8 cellular contexts compared by ENCODE assay signal in genomic region chr12:47079894-47080724, GRCh38. TPM values are rescaled to one million over a fixed set of nuclear protein-coding genes. Genes with fewer than 3 reads are reported as not detected.
DNase-seq lines count a peak whose midpoint lies in the region; ATAC-seq, FAIRE-seq and TF ChIP-seq lines count a peak whose summit lies in the region.

TSS of gene AMIGO2 (minus strand) at chr12:47079959. CDS start at chr12:47079002, 957 bp downstream.

- peak within 1 kb of the TSS; percentile 89 for H3K4me2 ChIP-seq in A549

- H3K36me3 ChIP-seq in right lobe of liver: no peaks in the 10 kb centered on the region

- TF ChIP-seq EP300 in A549 (IDR thresholded peaks at IDR 0.05) (0 out of 5 replicates have a peak, but pooled peaks have one; percentile 4 to 5), Ishikawa (IDR thresholded peaks at IDR 0.05; ENCODE audit: borderline replicate concordance) (peak; percentile 37)

- H3K9me3 ChIP-seq in A549 (no peaks in the 10 kb centered on the region), right lobe of liver (no peaks in the 10 kb centered on the region)

- peak; percentile 57 for TF ChIP-seq POLR2A in A549 (IDR thresholded peaks at IDR 0.05; ENCODE audit: low read length)
- TF ChIP-seq POLR2A in right lobe of liver (IDR thresholded peaks at IDR 0.05): no peak

- WGBS in A549 (ENCODE audit: missing lambda C conversion rate): under 1% methylated on average over 38 of the region's 59 CpGs
- 11% methylated on average over 22 of the region's 59 CpGs for WGBS in right lobe of liver (ENCODE audit: insufficient coverage, low coverage, low lambda C conversion rate, missing lambda C conversion rate)

- peak; percentile 78 to 95 for DNase-seq in A549 (ENCODE audit: low read depth in 1 of 2, low spot score in 1 of 2)
- DNase-seq in activated CD4-positive, CD25-positive, alpha-beta regulatory T cell treated with anti-CD3 and anti-CD28 coated beads, Interleukin-2, amount 50 U/mL, for 72 hours: peak; percentile 51
- DNase-seq in dorsolateral prefrontal cortex: peak in 2 of 10 donors; percentile 28 to 47
- peak; percentile 63 to 68 (median 64) for DNase-seq in right lobe of liver
- peak in 2 of 3 experiments; percentile 25 to 36 for DNase-seq in stimulated activated CD4-positive, alpha-beta T cell treated with anti-CD3 and anti-CD28 coated beads, TNF-alpha, amount 100 ng/mL, for 24 hours (ENCODE audit: low read depth in 3 of 3)
- no peak for DNase-seq in MV-4-11 (lab: John Stamatoyannopoulos, UW)

- H3K4me1 ChIP-seq in A549 (peaks cover 42% of the 10 kb centered on the region), right lobe of liver (peaks cover 0 to 5% (median 2%) of the 10 kb centered on the region in 4 donors)

- no peak for FAIRE-seq in A549 (lab: Jason Lieb, UNC)

- H3K27ac ChIP-seq in A549 (peak within 1 kb of the TSS; percentile 97 to 100), dorsolateral prefrontal cortex (peak within 1 kb of the TSS in 52 of 59 donors; percentile 14 to 87 (median 70)), right lobe of liver (peak within 1 kb of the TSS; percentile 69 to 79 (median 77))

- peaks cover 0 to 15% (median 0%) of the 10 kb centered on the region in 45 donors for H3K27me3 ChIP-seq in dorsolateral prefrontal cortex
- H3K27me3 ChIP-seq in right lobe of liver: no peaks in the 10 kb centered on the region

- TF ChIP-seq CTCF in A549 (IDR thresholded peaks at IDR 0.05) (no peak), dorsolateral prefrontal cortex (IDR thresholded peaks at IDR 0.05 in 54 of 56, conservative IDR thresholded peaks at IDR 0.05 in 2 of 56; ENCODE audit: low read depth in 1 of 56, partially characterized antibody in 56 of 56) (no peak), right lobe of liver (IDR thresholded peaks at IDR 0.05) (no peak)

- intact Hi-C loops in dorsolateral prefrontal cortex (cut with DNase I): loop anchor here in 1 of 2 donors (5.0 kb wide), 1 partner anchor 332 kb away; no protein-coding TSS in a partner anchor
- intact Hi-C loops in right lobe of liver (cut with DNase I): no loop called here

- H3K4me3 ChIP-seq in A549 (peak within 1 kb of the TSS; percentile 74), dorsolateral prefrontal cortex (peak within 1 kb of the TSS; percentile 47 to 84 (median 66)), right lobe of liver (peak within 1 kb of the TSS; percentile 51 to 68 (median 54))

- POLR2A ChIA-PET in A549 (lab: Yijun Ruan, JAX): interaction anchor here (0.6 to 11.0 kb wide), 21 partner anchors 8 to 811 kb away, joined by 3 to 156 read pairs (median 5); partner anchors contain the start of genes RPAP3 and SLC38A1

- ATAC-seq in A549: peak; percentile 68 to 76
- ATAC-seq in GM19035 (IDR thresholded peaks at IDR 0.05; ENCODE audit: unreplicated experiment): peak; percentile 26
- ATAC-seq in right lobe of liver: peak; percentile 54 to 72 (median 62)

- CTCF ChIA-PET in A549 (lab: Yijun Ruan, JAX): interaction anchor here (0.8 to 3.9 kb wide), 19 partner anchors 8 to 606 kb away, joined by 3 to 25 read pairs (median 4); no protein-coding TSS in a partner anchor

- 0 out of 5 replicates have a peak, but pooled peaks of 1 of the 2 experiments have one; percentile 4 for TF ChIP-seq RAD21 in A549 (conservative IDR thresholded peaks at IDR 0.05 in 1 of 2, IDR thresholded peaks at IDR 0.05 in 1 of 2)
- TF ChIP-seq RAD21 in Ishikawa (IDR thresholded peaks at IDR 0.05; ENCODE audit: low read depth): no peak

TF ChIP-seq in A549, 52 proteins besides CTCF, POLR2A, EP300 and RAD21 (continues in another document):
- TF ChIP-seq MAFK (IDR thresholded peaks at IDR 0.05; ENCODE audit: partially characterized antibody): no peak
- TF ChIP-seq FOXS1 (CRISPR knock-in tag; IDR thresholded peaks at IDR 0.05): no peak
- no peak for TF ChIP-seq PHF8 (IDR thresholded peaks at IDR 0.05; ENCODE audit: borderline replicate concordance, low read depth)
- no peak; the same call in 1 of the 2 replicates for TF ChIP-seq EHF (CRISPR knock-in tag; IDR thresholded peaks at IDR 0.05)
- TF ChIP-seq POLR2AphosphoS2 (conservative IDR thresholded peaks at IDR 0.05; ENCODE audit: low read length): no peak
- no peak for TF ChIP-seq RFX5 (IDR thresholded peaks at IDR 0.05)
- TF ChIP-seq RCOR1 (IDR thresholded peaks at IDR 0.05; ENCODE audit: low read depth, low read length): no peak
- TF ChIP-seq TFCP2L1 (CRISPR knock-in tag; IDR thresholded peaks at IDR 0.05): peak; percentile 59
- no peak for TF ChIP-seq ELK1 (IDR thresholded peaks at IDR 0.05; ENCODE audit: low read depth, low read length)
- TF ChIP-seq HOXB5 (CRISPR knock-in tag; IDR thresholded peaks at IDR 0.05): no peak
- peak; percentile 77 for TF ChIP-seq FOSB (CRISPR knock-in tag; IDR thresholded peaks at IDR 0.05)
- 0 out of 2 replicates have a peak, but pooled peaks have one; percentile 50 for TF ChIP-seq MAZ (IDR thresholded peaks at IDR 0.05; ENCODE audit: borderline replicate concordance, low read depth, low read length)
- no peak for TF ChIP-seq NPAS2 (CRISPR knock-in tag; IDR thresholded peaks at IDR 0.05; ENCODE audit: borderline replicate concordance)
- TF ChIP-seq ZNF302 (CRISPR knock-in tag; IDR thresholded peaks at IDR 0.05): no peak
- peak; percentile 53; the same call in 1 of the 2 replicates for TF ChIP-seq HOXB13 (CRISPR knock-in tag; IDR thresholded peaks at IDR 0.05; ENCODE audit: low read depth)
- TF ChIP-seq ESRRA (IDR thresholded peaks at IDR 0.05; ENCODE audit: borderline replicate concordance, low read length): no peak
- no peak; the same call in 1 of the 3 replicates for TF ChIP-seq SMC3 (IDR thresholded peaks at IDR 0.05)
- TF ChIP-seq EHMT2 (IDR thresholded peaks at IDR 0.05; ENCODE audit: low read depth): no peak

TF ChIP-seq in Ishikawa, 13 proteins besides CTCF, POLR2A, EP300 and RAD21:
- TF ChIP-seq TAF1 (IDR thresholded peaks at IDR 0.05; ENCODE audit: low read depth) (peak; percentile 34; the same call in 1 of the 2 replicates), YY1 (IDR thresholded peaks at IDR 0.05; ENCODE audit: low read depth) (no peak), EGR1 (IDR thresholded peaks at IDR 0.05) (0 out of 2 replicates have a peak, but pooled peaks have one; percentile 19), ZBTB7A (IDR thresholded peaks at IDR 0.05; ENCODE audit: low read depth) (peak; percentile 98)

RNA-seq across cellular contexts. Expression of gene AMIGO2, which starts in this region (rescaled TPM):
- polyA plus RNA-seq in A549 (2011; rRNA removed) (636 and 690 TPM in 2 replicates), A549 (2017; fragmentation: RNase III; extraction: RNeasy Plus Mini Kit Qiagen cat#74134 plus additional on column Dnase treatment) (196 to 288 TPM (median 273 TPM) in 3 replicates)
- polyA plus RNA-seq in A549 (2012; cell fraction: cytosol; rRNA removed): 131 and 181 TPM in 2 replicates
- polyA plus RNA-seq in A549 (2012; cell fraction: nucleus; rRNA removed): 104 and 164 TPM in 2 replicates
- polyA minus RNA-seq in A549 (2011; rRNA and poly(A)+ RNA removed): 293 and 311 TPM in 2 replicates
- total RNA-seq in dorsolateral prefrontal cortex (10 to 100 TPM in 5 of 120 experiments, 1 to 10 TPM in 115; 1.2 to 16.6 (median 4.1) TPM), right lobe of liver (1 to 10 TPM in 5 of 6 experiments, under 1 TPM in 1; 0.88 to 4.3 (median 1.9) TPM)
